Comparison of ENCODE assay signal across 17 cellular contexts in the genomic region with DNA sequence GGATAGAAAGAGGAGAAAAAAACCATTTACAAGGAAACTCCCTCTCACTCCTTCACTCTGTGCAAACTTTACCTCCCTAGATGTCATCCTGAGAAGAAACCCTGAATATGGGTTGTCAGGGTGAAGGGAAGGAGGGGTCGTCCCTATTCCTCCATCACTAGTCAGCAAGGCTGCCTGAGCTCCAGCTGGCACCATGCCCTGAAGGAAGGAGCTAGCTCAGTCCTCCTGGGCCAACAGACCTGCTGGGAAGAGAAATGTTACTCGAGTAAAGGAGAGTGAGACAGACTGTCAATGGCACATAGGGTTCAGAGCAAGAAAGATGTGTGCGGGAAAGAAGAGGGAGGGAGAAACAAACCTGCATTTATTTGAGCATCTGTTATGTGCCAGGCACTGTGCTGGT. TPM values are rescaled to one million over a fixed set of nuclear protein-coding genes. Genes with fewer than 3 reads are reported as not detected.
A peak's percentile ranks its signal among the peaks of the same experiment; 100 is the strongest.
DNase-seq lines count a peak whose midpoint lies in the region; TF ChIP-seq lines count a peak whose summit lies in the region.
"Had no signal": no experiment of that assay in that cellular context is flagged by ENCODE, and none has a peak within 500 bp of the region (broad histone marks: within the 10 kb centered on the region; RNA-seq: fewer than 3 reads in every experiment).

No MANE protein-coding gene starts in this region.

- H3K9ac ChIP-seq in endodermal cell (ENCODE audit: extremely low read depth, low read length, poor library complexity, severe bottlenecking) = no peak overlapping the region

- no peak overlapping the region for H3K4me3 Mint-ChIP-seq in endodermal cell
- no peak overlapping the region for H3K4me3 Mint-ChIP-seq in CD8-positive, alpha-beta memory T cell
- H3K4me3 Mint-ChIP-seq: B cell; CD4-positive, alpha-beta T cell; HFFc6 had no signal

- H3K27ac ChIP-seq in endodermal cell (ENCODE audit: low read depth, low read length) = no peak overlapping the region
- no peak overlapping the region for H3K27ac ChIP-seq in CD8-positive, alpha-beta memory T cell (ENCODE audit: low read depth, low read length)
- H3K27ac ChIP-seq: C4-2B, HL-60 had no signal

- H3K27me3 ChIP-seq in MG63 (no peaks in the 10 kb centered on the region), endodermal cell (ENCODE audit: control insufficient read depth, insufficient read depth, low read length, poor library complexity, severe bottlenecking) (peaks cover 13% of the 10 kb centered on the region)
- no peaks in the 10 kb centered on the region for H3K27me3 ChIP-seq in CD8-positive, alpha-beta memory T cell (ENCODE audit: insufficient read depth, low read length, poor library complexity, severe bottlenecking)

- H3K4me1 Mint-ChIP-seq in endodermal cell = peaks cover 17% of the 10 kb centered on the region
- peaks cover 5 to 11% (median 11%) of the 10 kb centered on the region in 3 donors for H3K4me1 Mint-ChIP-seq in CD8-positive, alpha-beta memory T cell

- 90 to 91% methylated on average over 2 to 3 of the region's 3 CpGs for WGBS in endodermal cell (ENCODE audit: insufficient coverage in 1 of 2, insufficient read length in 1 of 2), 2 experiments

- POLR2A ChIA-PET in CD8-positive, alpha-beta memory T cell (lab: Charles Lee) = no interaction called here

- no peaks in the 10 kb centered on the region for H3K9me3 Mint-ChIP-seq in endodermal cell
- no peaks in the 10 kb centered on the region for H3K9me3 Mint-ChIP-seq in CD8-positive, alpha-beta memory T cell
- H3K9me3 Mint-ChIP-seq: CD4-positive, alpha-beta T cell; HFFc6 had no signal

- H3K36me3 ChIP-seq in MG63 (no peaks in the 10 kb centered on the region), endodermal cell (ENCODE audit: control insufficient read depth, insufficient read depth, low read length) (no peaks in the 10 kb centered on the region)
- H3K36me3 ChIP-seq in CD8-positive, alpha-beta memory T cell (ENCODE audit: insufficient read depth, low read length) = no peaks in the 10 kb centered on the region

- no peaks in the 10 kb centered on the region for H3K36me3 Mint-ChIP-seq in endodermal cell (ENCODE audit: low read depth)
- H3K36me3 Mint-ChIP-seq in CD8-positive, alpha-beta memory T cell = peaks cover 0 to 6% (median 0%) of the 10 kb centered on the region in 3 donors

- no peak for TF ChIP-seq CTCF in endodermal cell (conservative IDR thresholded peaks at IDR 0.05)

- DNase-seq in DMS53 (lab: John Stamatoyannopoulos, UW) (peak; percentile 25), DMS53 treated with DMSO at 0.1 percent for 48 hours (lab: John Stamatoyannopoulos, UW; ENCODE audit: unreplicated experiment) (no peak), MG63 (peak; percentile 28), endodermal cell (peak; percentile 9), GDM1 (lab: John Stamatoyannopoulos, UW) (no peak), NCI-H2227 (lab: John Stamatoyannopoulos, UW; ENCODE audit: unreplicated experiment) (no peak)
- DNase-seq in CD8-positive, alpha-beta memory T cell = no peak
- DNase-seq: 8988T; CD4-positive, alpha-beta T cell; DMS79; GOT3; H7; HFFc6 had no signal

- no peak overlapping the region for H3K4me3 ChIP-seq in MG63
- H3K4me3 ChIP-seq in endodermal cell (ENCODE audit: low read length) = no peak overlapping the region
- H3K4me3 ChIP-seq in CD8-positive, alpha-beta memory T cell (ENCODE audit: low read length) = no peak overlapping the region
- H3K4me3 ChIP-seq: GM12878 had no signal

- CTCF ChIA-PET in CD8-positive, alpha-beta memory T cell (lab: Charles Lee) = no interaction called here

- no peaks in the 10 kb centered on the region for H3K4me1 ChIP-seq in endodermal cell (ENCODE audit: control insufficient read depth, insufficient read depth, low read length)
- H3K4me1 ChIP-seq in CD8-positive, alpha-beta memory T cell (ENCODE audit: insufficient read depth, low read length) = peaks cover 6% of the 10 kb centered on the region

- H3K27ac Mint-ChIP-seq in endodermal cell = no peak overlapping the region
- no peak overlapping the region for H3K27ac Mint-ChIP-seq in CD8-positive, alpha-beta memory T cell
- H3K27ac Mint-ChIP-seq: B cell; CD4-positive, alpha-beta T cell; HFFc6 had no signal

- H3K27me3 Mint-ChIP-seq in endodermal cell (ENCODE audit: insufficient read depth) = peaks cover 24% of the 10 kb centered on the region
- peaks cover 19 to 31% of the 10 kb centered on the region in 2 donors for H3K27me3 Mint-ChIP-seq in CD8-positive, alpha-beta memory T cell

- H3K9me3 ChIP-seq in MG63 (no peaks in the 10 kb centered on the region), endodermal cell (ENCODE audit: control insufficient read depth, low read length) (no peaks in the 10 kb centered on the region)
- H3K9me3 ChIP-seq in CD8-positive, alpha-beta memory T cell (ENCODE audit: low read length) = no peaks in the 10 kb centered on the region

RNA-seq across cellular contexts. Expression of gene EPAS1, which starts 18.3 kb away (rescaled TPM):
- total RNA-seq in MG63 (2014; rRNA removed; shearing (Covaris generic); ENCODE audit: low replicate concordance) = 27.6 and 46.1 TPM in 2 replicates
- total RNA-seq in endodermal cell = 1 to 10 TPM; 1.2 to 1.9 TPM
- 1.2 TPM for polyA plus RNA-seq in endodermal cell (2013, experiment 1 of 2)
- 1.5 TPM for polyA plus RNA-seq in endodermal cell (2013, experiment 2 of 2)
- 10 to 100 TPM in 1 of 2 experiments, 1 to 10 TPM in 1; 9.0 to 14.5 TPM for total RNA-seq in CD8-positive, alpha-beta memory T cell
- 1.4 TPM for polyA plus RNA-seq in CD8-positive, alpha-beta memory T cell

Comparison
In these comparisons a context has a peak if more than half of its experiments do, and no peak if none do; other contexts are left out.
1. DNase-seq: peak in DMS53 (single experiment), MG63 (single experiment) and endodermal cell (single experiment); none in DMS53 treated with DMSO at 0.1 percent for 48 hours (single experiment), CD8-positive, alpha-beta memory T cell (0 of 5), GDM1 (single experiment) and NCI-H2227 (single experiment).